In the genomic region with DNA sequence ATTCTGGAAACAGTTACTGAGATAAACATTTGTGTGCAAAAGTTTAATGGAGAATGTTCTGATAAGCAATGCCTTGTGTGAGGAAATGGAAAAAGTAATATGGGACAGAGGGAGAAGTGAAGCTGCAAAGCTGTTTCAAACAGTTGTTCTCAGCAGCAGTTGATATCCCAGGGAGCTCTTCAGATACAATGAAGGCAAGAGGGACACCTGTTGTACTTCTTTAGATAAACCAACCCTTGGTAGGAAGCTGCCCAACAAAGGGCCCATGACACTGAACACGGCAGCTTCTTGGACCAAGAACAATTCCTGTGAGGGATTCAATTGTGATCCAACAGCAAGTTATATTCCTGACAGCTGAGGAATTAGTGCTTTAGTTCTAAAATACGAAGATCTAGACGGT, we compare ENCODE assay signal across 23 cellular contexts.
DNase-seq lines count a peak whose midpoint lies in the region; ATAC-seq, FAIRE-seq and TF ChIP-seq lines count a peak whose summit lies in the region.
"Had no signal": no experiment of that assay in that cellular context is flagged by ENCODE, and none has a peak within 500 bp of the region (broad histone marks: within the 10 kb centered on the region; RNA-seq: fewer than 3 reads in every experiment).

No MANE protein-coding gene starts in this region.

- H4K20me1 ChIP-seq in GM23338 (replicated peaks; ENCODE audit: insufficient read depth): no peaks in the 10 kb centered on the region

- H3K79me2 ChIP-seq in GM23338 (replicated peaks; ENCODE audit: insufficient read depth): no peaks in the 10 kb centered on the region

- H3K36me3 Mint-ChIP-seq in GM23338 (ENCODE audit: low read depth): no peaks in the 10 kb centered on the region
- H3K36me3 Mint-ChIP-seq: CD14-positive monocyte had no signal

- TF ChIP-seq CTCF in GM23338 (conservative IDR thresholded peaks at IDR 0.05; ENCODE audit: low read depth in 2 of 2): 0 out of 4 replicates have a peak, but pooled peaks of 1 of the 2 experiments have one; percentile 5

- DNase-seq in GM23338 (ENCODE audit: low spot score): peak; percentile 54
- DNase-seq in NCI-H146 treated with DMSO at 0.1 percent for 48 hours (lab: John Stamatoyannopoulos, UW; ENCODE audit: unreplicated experiment): peak; percentile 21
- peak; percentile 20 to 66 for DNase-seq in SJCRH30
- DNase-seq in iPS-NIHi11 (ENCODE audit: low spot score): peak; percentile 16
- DNase-seq in NCI-H2081 (lab: John Stamatoyannopoulos, UW): no peak
- no peak for DNase-seq in urothelium cell line (ENCODE audit: low spot score)
- DNase-seq: EL, HCEC 1CT, Karpas-422, MV-4-11, NCI-H1105 treated with DMSO at 0.1 percent for 48 hours, NCI-H187, NCI-H2171, NCI-H446, NCI-H526 treated with DMSO at 0.1 percent for 48 hours, Peyer's patch, T-helper 1 cell had no signal

- H3K27ac ChIP-seq in GM23338 (ENCODE audit: low read depth) (peak overlapping the region; percentile 40; the same call in 1 of the 2 replicates), SJCRH30 (no peak overlapping the region)
- H3K27ac ChIP-seq: A549, Peyer's patch had no signal

- H3K27me3 ChIP-seq in GM23338 (ENCODE audit: insufficient read depth) (no peaks in the 10 kb centered on the region), SJCRH30 (no peaks in the 10 kb centered on the region)
- H3K27me3 ChIP-seq: Peyer's patch had no signal

- H3K4me3 Mint-ChIP-seq in GM23338: no peak overlapping the region
- H3K4me3 Mint-ChIP-seq: B cell, CD14-positive monocyte had no signal

- H3K4me3 ChIP-seq in GM23338 (no peak overlapping the region), SJCRH30 (no peak overlapping the region)
- H3K4me3 ChIP-seq: A549, Peyer's patch had no signal

- 0 out of 2 replicates have a peak, but pooled peaks cover 3% of the 10 kb centered on the region for H3K4me1 ChIP-seq in GM23338 (ENCODE audit: insufficient read depth)
- peaks cover 11% of the 10 kb centered on the region for H3K4me1 ChIP-seq in SJCRH30
- H3K4me1 ChIP-seq: A549, Peyer's patch had no signal

- H2AFZ ChIP-seq in GM23338: peak overlapping the region; percentile 45; the same call in 1 of the 2 replicates

- no peak for FAIRE-seq in urothelium cell line (lab: Jason Lieb, UNC)
- FAIRE-seq: A549, D721Med had no signal

- H3K9me3 ChIP-seq in SJCRH30 (replicated peaks): no peaks in the 10 kb centered on the region
- H3K9me3 ChIP-seq: A549, Peyer's patch had no signal

- H3K36me3 ChIP-seq in GM23338 (ENCODE audit: insufficient read depth) (no peaks in the 10 kb centered on the region), SJCRH30 (no peaks in the 10 kb centered on the region)
- H3K36me3 ChIP-seq: Peyer's patch had no signal

- H3K27me3 Mint-ChIP-seq in GM23338 (ENCODE audit: insufficient read depth, low read depth, poor library complexity): no peaks in the 10 kb centered on the region
- H3K27me3 Mint-ChIP-seq: B cell had no signal

- ATAC-seq in GM23338 (peak; percentile 94), GM21360 (IDR thresholded peaks at IDR 0.05; ENCODE audit: unreplicated experiment) (no peak), GM18873 (IDR thresholded peaks at IDR 0.05; ENCODE audit: low FRiP score, unreplicated experiment) (no peak)
- ATAC-seq: A549 had no signal

- no peak overlapping the region for H3K27ac Mint-ChIP-seq in GM23338
- H3K27ac Mint-ChIP-seq: B cell, CD14-positive monocyte had no signal

- peaks cover 8% of the 10 kb centered on the region; the same call in 1 of the 2 replicates for H3K9me2 ChIP-seq in GM23338 (ENCODE audit: insufficient read depth)

- H3K4me2 ChIP-seq in GM23338: no peak overlapping the region
- H3K4me2 ChIP-seq: A549 had no signal

- H3F3A ChIP-seq in GM23338 (replicated peaks; ENCODE audit: low read depth): no peaks in the 10 kb centered on the region

- H3K9me3 Mint-ChIP-seq in GM23338: peaks cover 2% of the 10 kb centered on the region; the same call in 1 of the 3 replicates

- H3K4me1 Mint-ChIP-seq in GM23338: peaks cover 7% of the 10 kb centered on the region
- H3K4me1 Mint-ChIP-seq: B cell, CD14-positive monocyte had no signal

TF ChIP-seq in GM23338, 12 proteins besides CTCF, POLR2A, EP300 and RAD21:
- peak; percentile 94 for TF ChIP-seq ZNF462 (CRISPR knock-in tag; IDR thresholded peaks at IDR 0.05)
- TF ChIP-seq ZNF114 (CRISPR knock-in tag; IDR thresholded peaks at IDR 0.05): no peak

Comparison
In these comparisons a context has a peak if more than half of its experiments do, and no peak if none do; other contexts are left out.
1. DNase-seq: peak in GM23338 (single experiment), NCI-H146 treated with DMSO at 0.1 percent for 48 hours (single experiment), SJCRH30 (2 of 2) and iPS-NIHi11 (single experiment); none in NCI-H2081 (0 of 2) and urothelium cell line (single experiment).